13 cellular contexts compared by ENCODE assay signal in the genomic region with DNA sequence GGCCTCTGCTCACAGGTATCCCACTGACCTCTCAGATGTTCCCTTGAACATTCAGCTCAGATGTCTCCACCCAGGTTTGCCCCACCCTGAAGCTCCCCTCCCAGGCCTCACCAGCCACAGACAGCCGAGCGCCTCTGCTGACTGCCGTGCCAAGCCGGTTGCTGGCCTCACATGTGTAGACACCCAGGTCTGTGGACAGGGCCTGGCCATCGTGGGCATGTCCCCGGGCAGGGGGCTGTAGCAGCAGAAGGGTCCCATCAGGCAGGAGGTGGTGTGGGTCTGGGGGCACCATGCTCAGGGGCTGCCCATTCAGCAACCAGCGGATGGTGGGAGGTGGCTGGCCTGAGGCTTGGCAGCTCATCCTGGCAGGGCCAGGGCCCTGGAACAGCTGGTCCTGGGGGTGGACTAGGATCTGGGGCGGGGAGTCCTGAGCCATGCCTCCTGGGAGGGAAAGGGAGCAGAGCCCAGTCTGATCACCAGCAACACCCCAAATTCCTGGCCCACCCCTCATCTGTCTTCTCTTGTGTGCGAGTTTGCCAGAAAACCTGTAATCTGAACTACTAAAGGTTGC. TPM values are rescaled to one million over a fixed set of nuclear protein-coding genes. Genes with fewer than 3 reads are reported as not detected.
A peak's percentile ranks its signal among the peaks of the same experiment; 100 is the strongest.
DNase-seq lines count a peak whose midpoint lies in the region; ATAC-seq and TF ChIP-seq lines count a peak whose summit lies in the region.
"Had no signal": no experiment of that assay in that cellular context is flagged by ENCODE, and none has a peak within 500 bp of the region (broad histone marks: within the 10 kb centered on the region; RNA-seq: fewer than 3 reads in every experiment).

No MANE protein-coding gene starts in this region.

- intact Hi-C loops in left lung (cut with DNase I): no loop called here
- intact Hi-C loops in A673 (cut with micrococcal nuclease; ENCODE audit: unreplicated experiment): no loop called here

- BruUV-seq in A673 (replicated peaks; lab: Mats Ljungman, UMichigan): no TSS peak

- no peaks in the 10 kb centered on the region for H3K9me3 Mint-ChIP-seq in activated CD8-positive, alpha-beta T cell treated with anti-CD3 and anti-CD28 coated beads, Interleukin-2, amount 10 ng/mL, durations not matched to agents 7 days and 5 days (ENCODE audit: insufficient read depth)
- H3K9me3 Mint-ChIP-seq: CD14-positive monocyte, mesothelial cell of epicardium had no signal

- H3K36me3 ChIP-seq in H7 (replicated peaks; ENCODE audit: control insufficient read depth, insufficient read depth, low read length) (no peaks in the 10 kb centered on the region), left lung (no peaks in the 10 kb centered on the region), A673 (ENCODE audit: insufficient read depth, low read length, poor library complexity, severe bottlenecking) (no peaks in the 10 kb centered on the region)

- no peak for ATAC-seq in left lung
- no peak for ATAC-seq in activated CD8-positive, alpha-beta T cell treated with anti-CD3 and anti-CD28 coated beads, Interleukin-2, amount 10 ng/mL, durations not matched to agents 7 days and 5 days
- ATAC-seq: HCT116 had no signal

- H3K4me3 Mint-ChIP-seq in activated CD8-positive, alpha-beta T cell treated with anti-CD3 and anti-CD28 coated beads, Interleukin-2, amount 10 ng/mL, durations not matched to agents 7 days and 5 days: no peak overlapping the region
- H3K4me3 Mint-ChIP-seq: CD14-positive monocyte, mesothelial cell of epicardium had no signal

- H3K27me3 Mint-ChIP-seq in activated CD8-positive, alpha-beta T cell treated with anti-CD3 and anti-CD28 coated beads, Interleukin-2, amount 10 ng/mL, durations not matched to agents 7 days and 5 days (ENCODE audit: low read depth): peaks cover 32% of the 10 kb centered on the region

- H3K27ac ChIP-seq in coronary artery (peak overlapping the region in 1 of 2 donors; percentile 84), left lung (peak overlapping the region; percentile 44 to 78), skin epidermis (peak overlapping the region in 18 of 21 experiments; percentile 35 to 85 (median 68)), A673 (ENCODE audit: low read depth, low read length, poor library complexity, severe bottlenecking) (no peak overlapping the region)

- H3K4me1 ChIP-seq in left lung: peaks cover 4 to 16% of the 10 kb centered on the region in 2 donors
- H3K4me1 ChIP-seq in A673 (ENCODE audit: insufficient read depth, low read length, poor library complexity, severe bottlenecking): no peaks in the 10 kb centered on the region

- CTCF ChIA-PET in activated CD8-positive, alpha-beta T cell treated with anti-CD3 and anti-CD28 coated beads, Interleukin-2, amount 10 ng/mL, durations not matched to agents 7 days and 5 days (lab: Charles Lee): interaction anchor here (0.7 to 1.0 kb wide), 4 partner anchors 8 to 24 kb away, joined by 3 read pairs; no protein-coding TSS in a partner anchor
- CTCF ChIA-PET in A673 (lab: Charles Lee): no interaction called here

- DNase-seq in H7 (peak; percentile 19), coronary artery (ENCODE audit: low spot score) (peak; percentile 76), left lung (no peak), A673 (ENCODE audit: low spot score) (no peak), KG1 (lab: John Stamatoyannopoulos, UW) (no peak)
- DNase-seq in activated CD8-positive, alpha-beta T cell treated with anti-CD3 and anti-CD28 coated beads, Interleukin-2, amount 10 ng/mL, durations not matched to agents 7 days and 5 days: no peak
- no peak for DNase-seq in effector CD4-positive, alpha-beta T cell
- DNase-seq: activated CD4-positive, alpha-beta T cell treated with anti-CD3 and anti-CD28 coated beads, Interleukin-2, amount 50 U/mL, for 4 hours had no signal

- no peaks in the 10 kb centered on the region for H3K9me3 ChIP-seq in left lung
- no peaks in the 10 kb centered on the region for H3K9me3 ChIP-seq in A673 (ENCODE audit: low read depth, low read length, poor library complexity, severe bottlenecking)

- no peak overlapping the region for H3K27ac Mint-ChIP-seq in activated CD8-positive, alpha-beta T cell treated with anti-CD3 and anti-CD28 coated beads, Interleukin-2, amount 10 ng/mL, durations not matched to agents 7 days and 5 days
- H3K27ac Mint-ChIP-seq: mesothelial cell of epicardium had no signal

- POLR2A ChIA-PET in activated CD8-positive, alpha-beta T cell treated with anti-CD3 and anti-CD28 coated beads, Interleukin-2, amount 10 ng/mL, durations not matched to agents 7 days and 5 days (lab: Charles Lee): no interaction called here
- POLR2A ChIA-PET in A673 (lab: Charles Lee; ENCODE audit: low non-redundant PET): no interaction called here

- H3K4me3 ChIP-seq in H7 (ENCODE audit: insufficient read depth, low read depth, low read length) (no peak overlapping the region), coronary artery (peak overlapping the region; percentile 55), left lung (peak overlapping the region; percentile 5 to 44), skin epidermis (peak overlapping the region; percentile 7 to 26 (median 14)), A673 (ENCODE audit: low read depth, low read length, poor library complexity, severe bottlenecking) (no peak overlapping the region)

- H3K4me1 Mint-ChIP-seq in activated CD8-positive, alpha-beta T cell treated with anti-CD3 and anti-CD28 coated beads, Interleukin-2, amount 10 ng/mL, durations not matched to agents 7 days and 5 days (ENCODE audit: low read depth): peaks cover 11% of the 10 kb centered on the region

- TF ChIP-seq CTCF in coronary artery (IDR thresholded peaks at IDR 0.05) (no peak), left lung (IDR thresholded peaks at IDR 0.05) (no peak), A673 (conservative IDR thresholded peaks at IDR 0.05; ENCODE audit: low read depth, low read length) (no peak)

- no peaks in the 10 kb centered on the region for H3K27me3 ChIP-seq in H7 (ENCODE audit: control insufficient read depth, insufficient read depth, low read length)
- H3K27me3 ChIP-seq in left lung: peaks cover 0 to 4% of the 10 kb centered on the region in 2 donors
- peaks cover 27% of the 10 kb centered on the region for H3K27me3 ChIP-seq in A673 (replicated peaks; ENCODE audit: insufficient read depth, low read depth, low read length, poor library complexity)

- H3K36me3 Mint-ChIP-seq in activated CD8-positive, alpha-beta T cell treated with anti-CD3 and anti-CD28 coated beads, Interleukin-2, amount 10 ng/mL, durations not matched to agents 7 days and 5 days (ENCODE audit: low read depth): no peaks in the 10 kb centered on the region
- H3K36me3 Mint-ChIP-seq: CD14-positive monocyte, mesothelial cell of epicardium had no signal

RNA-seq across cellular contexts. Expression of a gene that starts 0.8 kb away (rescaled TPM):
- total RNA-seq in H7 (2014; rRNA removed; shearing (Covaris generic)): not detected in 2 replicates
- total RNA-seq in left lung (10 to 100 TPM; 38.2 to 39.4 TPM), A673 (2021) (not detected in 2 replicates)
- total RNA-seq in activated CD8-positive, alpha-beta T cell treated with anti-CD3 and anti-CD28 coated beads, Interleukin-2, amount 10 ng/mL, durations not matched to agents 7 days and 5 days: under 1 TPM in 1 of 2 experiments, not detected in 1; 0.05 TPM
- total RNA-seq: mesothelial cell of epicardium had no signal

RNA-seq across cellular contexts. Expression of a gene that starts 22.1 kb away (rescaled TPM):
- total RNA-seq in H7 (2014; rRNA removed; shearing (Covaris generic)): not detected in 2 replicates
- not detected for total RNA-seq in left lung
- total RNA-seq in activated CD8-positive, alpha-beta T cell treated with anti-CD3 and anti-CD28 coated beads, Interleukin-2, amount 10 ng/mL, durations not matched to agents 7 days and 5 days: not detected
- not detected in 2 replicates for total RNA-seq in A673 (2021)
- total RNA-seq: fibroblast of villous mesenchyme, mesothelial cell of epicardium had no signal

RNA-seq across cellular contexts. Expression of a gene that starts 31.7 kb away (rescaled TPM):
- 26.1 and 31.0 TPM in 2 replicates for total RNA-seq in H7 (2014; rRNA removed; shearing (Covaris generic))
- total RNA-seq in left lung (10 to 100 TPM; 11.0 to 11.4 TPM), A673 (2021) (2.3 and 5.1 TPM in 2 replicates)
- 10 to 100 TPM in 1 of 2 experiments, 1 to 10 TPM in 1; 9.4 to 10.5 TPM for total RNA-seq in activated CD8-positive, alpha-beta T cell treated with anti-CD3 and anti-CD28 coated beads, Interleukin-2, amount 10 ng/mL, durations not matched to agents 7 days and 5 days

RNA-seq across cellular contexts. Expression of a gene that starts 38.9 kb away (rescaled TPM):
- total RNA-seq in H7 (2014; rRNA removed; shearing (Covaris generic)): not detected in 2 replicates
- total RNA-seq in left lung (not detected), A673 (2021) (not detected in 2 replicates)
- not detected for total RNA-seq in activated CD8-positive, alpha-beta T cell treated with anti-CD3 and anti-CD28 coated beads, Interleukin-2, amount 10 ng/mL, durations not matched to agents 7 days and 5 days
- total RNA-seq: mesothelial cell of epicardium had no signal

RNA-seq across cellular contexts. Expression of a gene that starts 57.1 kb away (rescaled TPM):
- total RNA-seq in H7 (2014; rRNA removed; shearing (Covaris generic)): 1.2 and 3.0 TPM in 2 replicates
- total RNA-seq in left lung (1 to 10 TPM; 1.7 to 2.7 TPM), A673 (2021) (4.3 and 5.4 TPM in 2 replicates)
- 1 to 10 TPM; 7.7 to 8.8 TPM for total RNA-seq in activated CD8-positive, alpha-beta T cell treated with anti-CD3 and anti-CD28 coated beads, Interleukin-2, amount 10 ng/mL, durations not matched to agents 7 days and 5 days

Comparison
In these comparisons a context has a peak if more than half of its experiments do, and no peak if none do; other contexts are left out.
1. DNase-seq: peak in H7 (single experiment) and coronary artery (single experiment); none in left lung (0 of 2), activated CD8-positive, alpha-beta T cell treated with anti-CD3 and anti-CD28 coated beads, Interleukin-2, amount 10 ng/mL, durations not matched to agents 7 days and 5 days (single experiment), effector CD4-positive, alpha-beta T cell (single experiment), A673 (single experiment) and KG1 (single experiment).
2. H3K4me3 ChIP-seq: peak in coronary artery (single experiment), left lung (2 of 2) and skin epidermis (7 of 7); none in H7 (single experiment) and A673 (single experiment).
3. RNA of a gene that starts 0.8 kb away (total RNA-seq): 38.2 to 39.4 TPM in left lung; 0.05 TPM in activated CD8-positive, alpha-beta T cell treated with anti-CD3 and anti-CD28 coated beads, Interleukin-2, amount 10 ng/mL, durations not matched to agents 7 days and 5 days, not detected in H7 and not detected in A673; every median in the first group is over 10 times any median in the second.